10 cellular contexts compared by ENCODE assay signal in the genomic region with DNA sequence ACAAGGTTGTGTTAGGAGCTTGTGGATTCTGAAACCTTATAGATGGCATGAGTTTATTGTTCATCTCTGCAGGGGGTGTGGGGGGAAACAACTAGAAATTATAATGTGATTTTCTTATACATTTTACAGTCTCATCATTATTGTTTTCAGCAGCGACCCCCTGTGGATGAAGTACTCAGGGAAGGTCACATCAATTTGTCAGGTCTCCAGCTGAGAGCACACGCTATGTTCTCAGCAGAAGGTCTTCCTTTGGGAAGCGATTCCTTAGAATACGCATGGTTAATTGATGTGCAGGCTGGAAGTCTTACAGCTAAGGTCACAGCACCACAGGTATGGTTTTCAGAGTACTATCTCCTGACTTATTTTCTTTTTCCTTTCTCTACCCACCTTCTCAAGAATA.
DNase-seq lines count a peak whose midpoint lies in the region; ATAC-seq and TF ChIP-seq lines count a peak whose summit lies in the region.
"Had no signal": no experiment of that assay in that cellular context is flagged by ENCODE, and none has a peak within 500 bp of the region (broad histone marks: within the 10 kb centered on the region; RNA-seq: fewer than 3 reads in every experiment).

No MANE protein-coding gene starts in this region.

- H3K9me2 ChIP-seq in PC-3 (replicated peaks; ENCODE audit: low read length) = no peaks in the 10 kb centered on the region

- CTCF ChIA-PET in PC-3 (lab: Charles Lee) = interaction anchor here (1.3 kb wide), 1 partner anchor 324 kb away, joined by 4 read pairs; no protein-coding TSS in a partner anchor

- DNase-seq in AG08395 (ENCODE audit: low spot score) (peak; percentile 12), GM10266 (ENCODE audit: extremely low spot score) (peak; percentile 6), PC-3 (peak; percentile 34), fibroblast of lung (ENCODE audit: low read depth in 2 of 2) (peak; percentile 3 to 39), Peyer's patch (no peak), OCI-M2 (lab: John Stamatoyannopoulos, UW; ENCODE audit: unreplicated experiment) (no peak)
- DNase-seq: small intestine, upper lobe of left lung had no signal

- TF ChIP-seq CTCF in GM10266 (IDR thresholded peaks at IDR 0.05; ENCODE audit: control insufficient read depth, insufficient read depth, low read depth, missing control alignments) (peak; percentile 35), PC-3 (conservative IDR thresholded peaks at IDR 0.05; ENCODE audit: low read depth, low read length) (peak; percentile 58), fibroblast of lung (conservative IDR thresholded peaks at IDR 0.05 in 1 of 2, IDR thresholded peaks at IDR 0.05 in 1 of 2; ENCODE audit: low read depth in 1 of 2, low read length in 2 of 2) (peak in 1 of 2 donors; percentile 53), Peyer's patch (IDR thresholded peaks at IDR 0.05) (no peak)

- H3K27ac ChIP-seq in PC-3 (ENCODE audit: low read length) (no peak overlapping the region), fibroblast of lung (ENCODE audit: insufficient read depth, low read length) (no peak overlapping the region), Peyer's patch (no peak overlapping the region)
- H3K27ac ChIP-seq: upper lobe of left lung had no signal

- H3K9ac ChIP-seq in PC-3 (ENCODE audit: low read length) = no peak overlapping the region
- H3K9ac ChIP-seq in fibroblast of lung (ENCODE audit: insufficient read depth, low read length) = no peak overlapping the region

- H3K36me3 ChIP-seq in PC-3 (ENCODE audit: low read depth, low read length) (no peaks in the 10 kb centered on the region), fibroblast of lung (ENCODE audit: control insufficient read depth, insufficient read depth, low read length) (no peaks in the 10 kb centered on the region), Peyer's patch (peaks cover 0 to 48% (median 0%) of the 10 kb centered on the region in 3 donors)

- H3K27me3 ChIP-seq in PC-3 (ENCODE audit: low read length) = no peaks in the 10 kb centered on the region
- no peaks in the 10 kb centered on the region for H3K27me3 ChIP-seq in fibroblast of lung (ENCODE audit: control insufficient read depth, insufficient read depth, low read length)
- no peaks in the 10 kb centered on the region for H3K27me3 ChIP-seq in Peyer's patch
- H3K27me3 ChIP-seq: upper lobe of left lung had no signal

- H3K4me2 ChIP-seq in PC-3 (ENCODE audit: low read length) (no peak overlapping the region), fibroblast of lung (ENCODE audit: extremely low read depth, insufficient read depth, low read length) (no peak overlapping the region)

- intact Hi-C loops in PC-3 (cut with micrococcal nuclease) = loop anchor here (1.0 kb wide), 1 partner anchor 324 kb away; no protein-coding TSS in a partner anchor

- no TSS peak for BruUV-seq in PC-3 (replicated peaks; lab: Mats Ljungman, UMichigan)

- H4K20me1 ChIP-seq in PC-3 (ENCODE audit: low read length) (no peaks in the 10 kb centered on the region), fibroblast of lung (ENCODE audit: control insufficient read depth, extremely low read depth, insufficient read depth, low read length) (no peaks in the 10 kb centered on the region)

- POLR2A ChIA-PET in PC-3 (lab: Charles Lee; ENCODE audit: unreplicated experiment) = no interaction called here

- no peaks in the 10 kb centered on the region for H3F3A ChIP-seq in PC-3 (ENCODE audit: low read length, unreplicated experiment)

- H3K4me1 ChIP-seq in PC-3 (ENCODE audit: insufficient read depth, low read length) (no peaks in the 10 kb centered on the region), fibroblast of lung (ENCODE audit: control insufficient read depth, extremely low read depth, insufficient read depth, low read length) (no peaks in the 10 kb centered on the region), Peyer's patch (no peaks in the 10 kb centered on the region)
- H3K4me1 ChIP-seq: upper lobe of left lung had no signal

- H3K9me3 ChIP-seq in PC-3 (ENCODE audit: low read length) = no peaks in the 10 kb centered on the region
- H3K9me3 ChIP-seq in fibroblast of lung (ENCODE audit: control insufficient read depth, insufficient read depth, low read depth, low read length) = no peaks in the 10 kb centered on the region
- H3K9me3 ChIP-seq in Peyer's patch = no peaks in the 10 kb centered on the region
- H3K9me3 ChIP-seq: upper lobe of left lung had no signal

- H2AFZ ChIP-seq in PC-3 (ENCODE audit: low read length) (no peak overlapping the region), fibroblast of lung (ENCODE audit: low read length) (no peak overlapping the region)

- no peak for TF ChIP-seq POLR2A in Peyer's patch (IDR thresholded peaks at IDR 0.05)

- ATAC-seq in PC-3 (no peak), GM18873 (IDR thresholded peaks at IDR 0.05; ENCODE audit: low FRiP score, unreplicated experiment) (no peak), GM19328 (IDR thresholded peaks at IDR 0.05; ENCODE audit: unreplicated experiment) (no peak)

- H3K79me2 ChIP-seq in PC-3 (ENCODE audit: low read length) = no peaks in the 10 kb centered on the region
- no peaks in the 10 kb centered on the region for H3K79me2 ChIP-seq in fibroblast of lung (ENCODE audit: control insufficient read depth, insufficient read depth, low read length)

- H3K4me3 ChIP-seq in PC-3 (ENCODE audit: low read length) (no peak overlapping the region), fibroblast of lung (replicated peaks in 1 of 4; ENCODE audit: control extremely low read depth in 1 of 4, insufficient read depth in 1 of 4, low read depth in 3 of 4, low read length in 4 of 4) (no peak overlapping the region), Peyer's patch (no peak overlapping the region)
- H3K4me3 ChIP-seq: upper lobe of left lung had no signal

Comparison
In these comparisons a context has a peak if more than half of its experiments do, and no peak if none do; other contexts are left out.
1. DNase-seq: peak in AG08395 (single experiment), GM10266 (single experiment), PC-3 (single experiment) and fibroblast of lung (2 of 2); none in Peyer's patch (0 of 3) and OCI-M2 (single experiment).
2. CTCF ChIP-seq: peak in GM10266 (single experiment) and PC-3 (single experiment); none in Peyer's patch (0 of 6).